ENCODE assay signal across 18 cellular contexts in the genomic region with DNA sequence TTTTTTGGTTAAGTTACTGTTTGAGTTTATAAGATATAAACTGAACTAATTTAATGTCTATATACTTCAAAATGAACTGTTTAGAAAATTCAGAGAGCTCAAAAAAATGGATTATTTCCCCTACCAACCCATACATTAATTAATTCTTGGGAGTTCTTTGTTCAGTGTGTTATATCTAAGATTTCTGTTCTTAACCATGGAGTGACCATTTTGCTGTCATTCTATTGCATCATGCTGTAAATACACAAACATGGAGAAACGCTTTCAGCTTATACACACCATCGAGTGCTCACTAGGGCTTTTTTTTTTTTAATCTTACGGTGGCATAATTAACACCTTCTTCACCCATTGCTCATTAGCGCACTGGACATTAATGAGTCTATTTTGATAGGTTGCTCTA. TPM values are rescaled to one million over a fixed set of nuclear protein-coding genes. Genes with fewer than 3 reads are reported as not detected.
DNase-seq lines count a peak whose midpoint lies in the region; ATAC-seq, FAIRE-seq and TF ChIP-seq lines count a peak whose summit lies in the region.
"Had no signal": no experiment of that assay in that cellular context is flagged by ENCODE, and none has a peak within 500 bp of the region (broad histone marks: within the 10 kb centered on the region; RNA-seq: fewer than 3 reads in every experiment).

No MANE protein-coding gene starts in this region.

- H3K27me3 ChIP-seq in A673 (replicated peaks; ENCODE audit: insufficient read depth, low read depth, low read length, poor library complexity) (no peaks in the 10 kb centered on the region), H1 (replicated peaks in 1 of 4; ENCODE audit: control insufficient read depth in 3 of 4, extremely low read depth in 1 of 4, insufficient read depth in 3 of 4, low read length in 3 of 4) (no peaks in the 10 kb centered on the region)
- H3K27me3 ChIP-seq: BE2C had no signal

- BruUV-seq in A673 (replicated peaks; lab: Mats Ljungman, UMichigan): no TSS peak

- no peak for DNase-seq in A673 (ENCODE audit: low spot score)
- peak; percentile 43 for DNase-seq in NCI-H460 (ENCODE audit: extremely low read depth, low read depth)
- no peak for DNase-seq in H1 (ENCODE audit: low read depth in 1 of 2, low spot score in 2 of 2)
- no peak for DNase-seq in SKM-1 treated with dmso at 0.1 percent for 144 hours (lab: John Stamatoyannopoulos, UW; ENCODE audit: unreplicated experiment)
- DNase-seq in head of caudate nucleus: no peak
- DNase-seq: BE2C; CD4-positive, alpha-beta memory T cell; DMS153; DMS79 treated with DMSO at 0.1 percent for 48 hours; EL; GDM1; H7 had no signal

- no peak overlapping the region for H2AFZ ChIP-seq in H1 (ENCODE audit: low read length)

- no peak for TF ChIP-seq RAD21 in H1 (IDR thresholded peaks at IDR 0.05 in 1 of 2, conservative IDR thresholded peaks at IDR 0.05 in 1 of 2; ENCODE audit: low read depth in 2 of 2, low read length in 2 of 2)

- H4K5ac ChIP-seq in H1 (ENCODE audit: insufficient read length, low read depth, low read length): no peak overlapping the region

- POLR2A ChIA-PET in A673 (lab: Charles Lee; ENCODE audit: low non-redundant PET): interaction anchor here (0.6 kb wide), 1 partner anchor 50 kb away, joined by 3 read pairs; no protein-coding TSS in a partner anchor
- POLR2A ChIA-PET in H1 (lab: Charles Lee; ENCODE audit: partially characterized antibody): interaction anchor here (1.6 kb wide), 1 partner anchor 75 kb away, joined by 5 read pairs; a partner anchor contains a TSS

- no peak overlapping the region for H2BK15ac ChIP-seq in H1 (ENCODE audit: low read length)

- H3K23ac ChIP-seq in H1 (ENCODE audit: insufficient read length): no peak overlapping the region

- H2BK5ac ChIP-seq in H1 (ENCODE audit: low read depth, low read length): no peak overlapping the region

- WGBS in H1 (ENCODE audit: extremely low coverage in 1 of 2, insufficient coverage in 1 of 2, insufficient read length in 1 of 2, insufficient replicate concordance in 2 of 2, low coverage in 1 of 2, low lambda C conversion rate in 2 of 2, missing lambda C conversion rate in 1 of 2), 2 experiments: 94% methylated on average over 4 of the region's 4 CpGs; no CpG with 5 or more reads in 1 of the 2 experiments

- FAIRE-seq in G401.6 (lab: Jason Lieb, UNC) (peak; percentile 60), H1 (lab: Jason Lieb, UNC) (no peak)

- no peaks in the 10 kb centered on the region for H3K79me1 ChIP-seq in H1 (ENCODE audit: low read depth, low read length)

- no peaks in the 10 kb centered on the region for H3K79me2 ChIP-seq in H1 (ENCODE audit: control insufficient read depth in 1 of 2, insufficient read depth in 2 of 2, low read length in 2 of 2)

- CTCF ChIA-PET in A673 (lab: Charles Lee) (no interaction called here), H1 (lab: Charles Lee; ENCODE audit: partially characterized antibody) (interaction anchor here (0.8 kb wide), 1 partner anchor 838 kb away, joined by 3 read pairs; no protein-coding TSS in a partner anchor)

- no peak overlapping the region for H4K91ac ChIP-seq in H1 (replicated peaks; ENCODE audit: insufficient read length, low read length)

- H2BK120ac ChIP-seq in H1 (replicated peaks; ENCODE audit: low read depth, low read length): no peak overlapping the region

- H2BK20ac ChIP-seq in H1 (ENCODE audit: low read length): no peak overlapping the region

- H3K4me2 ChIP-seq in H1 (ENCODE audit: insufficient read depth in 1 of 2, low read depth in 2 of 2, low read length in 2 of 2): no peak overlapping the region

- H3K18ac ChIP-seq in H1 (ENCODE audit: extremely low read depth, low read length): no peak overlapping the region

- no peak overlapping the region for H3K4ac ChIP-seq in H1 (replicated peaks; ENCODE audit: insufficient read length, low read depth, low read length)

- H4K8ac ChIP-seq in H1 (ENCODE audit: extremely low read depth, insufficient read depth, low read length): no peak overlapping the region

- ATAC-seq in GM21576 (IDR thresholded peaks at IDR 0.05; ENCODE audit: unreplicated experiment): no peak

- H3K27ac ChIP-seq in A673 (ENCODE audit: low read depth, low read length, poor library complexity, severe bottlenecking) (peak overlapping the region; percentile 57), H1 (ENCODE audit: low read depth, low read length) (no peak overlapping the region)
- H3K27ac ChIP-seq: C4-2B, HL-60 had no signal

- intact Hi-C loops in A673 (cut with micrococcal nuclease; ENCODE audit: unreplicated experiment): no loop called here
- intact Hi-C loops in head of caudate nucleus (cut with DNase I): no loop called here

- no peak for TF ChIP-seq POLR2A in H1 (IDR thresholded peaks at IDR 0.05; ENCODE audit: control extremely low read depth in 1 of 2, low read depth in 2 of 2, low read length in 2 of 2)

- no peak overlapping the region for H3K9ac ChIP-seq in H1 (replicated peaks in 1 of 4; ENCODE audit: extremely low read depth in 1 of 4, low read depth in 3 of 4, low read length in 3 of 4)

- no peak overlapping the region for H3K14ac ChIP-seq in H1 (ENCODE audit: insufficient read length)

- H3K4me3 ChIP-seq in A673 (ENCODE audit: low read depth, low read length, poor library complexity, severe bottlenecking): no peak overlapping the region
- H3K4me3 ChIP-seq in H1 (ENCODE audit: extremely low read depth in 1 of 4, insufficient read depth in 2 of 4, low read depth in 3 of 4, low read length in 4 of 4): no peak overlapping the region

- H4K20me1 ChIP-seq in H1 (replicated peaks in 1 of 2; ENCODE audit: control insufficient read depth in 1 of 2, insufficient read depth in 2 of 2, low read length in 2 of 2): peaks cover 0 to 2% of the 10 kb centered on the region in 2 experiments

- H3K9me3 ChIP-seq in A673 (ENCODE audit: low read depth, low read length, poor library complexity, severe bottlenecking) (no peaks in the 10 kb centered on the region), H1 (ENCODE audit: insufficient read depth in 2 of 2, low read depth in 1 of 2, low read length in 1 of 2) (no peaks in the 10 kb centered on the region)
- H3K9me3 ChIP-seq: BE2C had no signal

- H3K4me1 ChIP-seq in A673 (ENCODE audit: insufficient read depth, low read length, poor library complexity, severe bottlenecking): no peaks in the 10 kb centered on the region
- no peaks in the 10 kb centered on the region for H3K4me1 ChIP-seq in H1 (replicated peaks in 1 of 4; ENCODE audit: control insufficient read depth in 3 of 4, insufficient read depth in 4 of 4, low read length in 3 of 4)
- H3K4me1 ChIP-seq: BE2C had no signal

- no peak overlapping the region for H3K56ac ChIP-seq in H1 (replicated peaks; ENCODE audit: insufficient read length, low read depth, low read length)

- no peak overlapping the region for H2BK12ac ChIP-seq in H1 (ENCODE audit: low read depth, low read length)

- no peak for TF ChIP-seq EP300 in H1 (IDR thresholded peaks at IDR 0.05; ENCODE audit: borderline replicate concordance in 1 of 2, low read depth in 2 of 2, low read length in 2 of 2)

- H3K36me3 ChIP-seq in A673 (ENCODE audit: insufficient read depth, low read length, poor library complexity, severe bottlenecking) (peaks cover 18% of the 10 kb centered on the region), H1 (ENCODE audit: control insufficient read depth in 2 of 4, insufficient read depth in 4 of 4, low read length in 3 of 4) (no peaks in the 10 kb centered on the region; a peak in 2 of 8 replicates)
- H3K36me3 ChIP-seq: BE2C had no signal

- no peaks in the 10 kb centered on the region for H3K23me2 ChIP-seq in H1 (ENCODE audit: low read depth, low read length)

- H2AK5ac ChIP-seq in H1 (ENCODE audit: low read depth, low read length): no peak overlapping the region

- TF ChIP-seq CTCF in A673 (conservative IDR thresholded peaks at IDR 0.05; ENCODE audit: low read depth, low read length): no peak
- TF ChIP-seq CTCF in H1 (IDR thresholded peaks at IDR 0.05; ENCODE audit: control extremely low read depth in 1 of 3, insufficient read depth in 1 of 3, low read depth in 1 of 3, low read length in 3 of 3): no peak

TF ChIP-seq in H1, 55 proteins besides CTCF, POLR2A, EP300 and RAD21:
- TF ChIP-seq CEBPB (IDR thresholded peaks at IDR 0.05; ENCODE audit: low read depth, low read length) (peak; percentile 16; the same call in 1 of the 2 replicates), POLR2AphosphoS5 (IDR thresholded peaks at IDR 0.05; ENCODE audit: low read depth, low read length) (no peak)

RNA-seq across cellular contexts. Expression of a gene that starts 33.4 kb away (rescaled TPM):
- total RNA-seq in A673 (2021): 0.17 and 0.44 TPM in 2 replicates
- total RNA-seq in NCI-H460 (2014; rRNA removed; shearing (Covaris generic)): 0.05 TPM in 1 of 2 replicates, not detected in the other
- polyA plus RNA-seq in NCI-H460 (2014; cell fraction: nucleus; rRNA removed): not detected in 2 replicates
- not detected in 2 replicates for total RNA-seq in H1 (2021; fragmentation: NEBNext Ultra II Directional; extraction: Animal tissue kit (Norgen Biotek cat#: 25700))
- polyA plus RNA-seq in H1 (2011; rRNA removed): 0.05 TPM in 1 of 2 replicates, not detected in the other
- not detected for polyA plus RNA-seq in H1 (2011; cell fraction: cytosol; rRNA removed)
- not detected for polyA plus RNA-seq in H1 (2011; cell fraction: nucleus; rRNA removed)
- polyA plus RNA-seq in H1 (2012, experiment 1 of 2): not detected in 4 replicates
- polyA plus RNA-seq in H1 (2012, experiment 2 of 2): not detected
- polyA plus RNA-seq in H1 (2013, experiment 1 of 2): not detected
- not detected for polyA plus RNA-seq in H1 (2013, experiment 2 of 2)
- polyA minus RNA-seq in H1 (2011; rRNA and poly(A)+ RNA removed): not detected in 2 replicates
- not detected for polyA minus RNA-seq in H1 (2011; cell fraction: cytosol; rRNA and poly(A)+ RNA removed)
- polyA minus RNA-seq in H1 (2011; cell fraction: nucleus; rRNA and poly(A)+ RNA removed): not detected
- total RNA-seq: CD4-positive, alpha-beta memory T cell had no signal
- polyA plus RNA-seq: AG04450; CD4-positive, alpha-beta memory T cell; IgD-negative memory B cell had no signal
